In genomic region chr1:113303252-113303651, GRCh38 we compare ENCODE assay signal across 16 cellular contexts.
"Had no signal": no experiment of that assay in that cellular context is flagged by ENCODE, and none has a peak within 500 bp of the region (broad histone marks: within the 10 kb centered on the region; RNA-seq: fewer than 3 reads in every experiment).

No MANE protein-coding gene starts in this region.

- H3K4me3 ChIP-seq: esophagus squamous epithelium, lung, thyroid gland had no signal

- H3K9me3 ChIP-seq: esophagus squamous epithelium, thyroid gland had no signal

- H3K27ac ChIP-seq: esophagus squamous epithelium, thyroid gland had no signal

- ATAC-seq: activated T-cell treated with anti-CD3 and anti-CD28 coated beads, Interleukin-2, amount 50 U/mL, for 4 hours; left lobe of liver had no signal

- H3K36me3 ChIP-seq: esophagus squamous epithelium, thyroid gland had no signal

- H3K27me3 ChIP-seq: esophagus squamous epithelium, thyroid gland had no signal

- DNase-seq: activated CD4-positive, alpha-beta T cell treated with anti-CD3 and anti-CD28 coated beads, Interleukin-2, amount 50 U/mL, for 1 hour; activated CD4-positive, CD25-positive, alpha-beta regulatory T cell treated with anti-CD3 and anti-CD28 coated beads, Interleukin-2, amount 50 U/mL, for 72 hours; activated CD8-positive, alpha-beta memory T cell treated with anti-CD3 and anti-CD28 coated beads, Interleukin-2, amount 50 U/mL, for 4 hours; activated effector memory CD4-positive, alpha-beta T cell treated with Interleukin-2 at 50 U/mL for 16 hours; activated naive CD4-positive, alpha-beta T cell treated with anti-CD3 and anti-CD28 coated beads, Interleukin-2, amount 50 U/mL, for 16 hours; activated T-cell treated with anti-CD3 and anti-CD28 coated beads, Interleukin-2, amount 50 U/mL, for 4 hours; effector memory CD4-positive, alpha-beta T cell; esophagus squamous epithelium; head of caudate nucleus; kidney; stimulated activated CD8-positive, alpha-beta memory T cell treated with anti-CD3 and anti-CD28 coated beads, Interleukin-4, amount 100 ng/mL, for 48 hours; stimulated activated naive CD4-positive, alpha-beta T cell; T1000; thyroid gland had no signal
